Comparison of ENCODE assay signal across 10 cellular contexts in the genomic region with DNA sequence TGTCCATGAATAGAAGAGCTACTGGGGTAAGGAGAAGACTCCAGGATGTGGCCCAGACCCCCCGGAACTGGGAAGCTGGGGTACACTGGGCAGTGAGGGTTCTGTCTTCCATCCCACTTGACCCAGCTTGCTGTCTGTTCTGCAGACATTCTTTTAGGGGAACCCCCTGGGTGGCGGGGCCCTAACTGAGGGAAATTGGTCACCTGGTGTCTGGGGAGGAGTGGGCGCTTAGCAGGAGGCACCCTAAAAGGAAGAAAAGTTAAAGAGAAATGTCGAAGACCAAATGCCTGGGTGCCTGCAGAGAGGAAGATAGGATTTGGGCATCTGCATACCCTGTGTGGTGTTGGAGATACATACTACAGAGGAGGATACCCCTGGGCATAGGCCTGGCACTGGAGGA. TPM values are rescaled to one million over a fixed set of nuclear protein-coding genes. Genes with fewer than 3 reads are reported as not detected.
DNase-seq lines count a peak whose midpoint lies in the region; ATAC-seq and TF ChIP-seq lines count a peak whose summit lies in the region.
"Had no signal": no experiment of that assay in that cellular context is flagged by ENCODE, and none has a peak within 500 bp of the region (broad histone marks: within the 10 kb centered on the region; RNA-seq: fewer than 3 reads in every experiment).

No MANE protein-coding gene starts in this region.

- H3K4me1 ChIP-seq in mammary epithelial cell (ENCODE audit: insufficient read depth, low read length) = peaks cover 18% of the 10 kb centered on the region

- peaks cover 37% of the 10 kb centered on the region for H3K79me2 ChIP-seq in mammary epithelial cell (ENCODE audit: insufficient read depth, low read length)

- dilution Hi-C loops in mammary epithelial cell (cut with HindIII; ENCODE audit: low sequenced_read_pairs) = loop anchor here (5.0 kb wide), 1 partner anchor 102 kb away; no protein-coding TSS in a partner anchor

- no peaks in the 10 kb centered on the region for H3K9me3 ChIP-seq in mammary epithelial cell (replicated peaks; ENCODE audit: insufficient read depth, low read length)

- intact Hi-C loops in mammary epithelial cell (cut with micrococcal nuclease) = no loop called here

- CTCF ChIA-PET in mammary epithelial cell (lab: Charles Lee; ENCODE audit: low non-redundant PET) = no interaction called here

- in situ Hi-C loops in mammary epithelial cell (cut with MboI; ENCODE audit: low sequenced_read_pairs in 2 of 2) = no loop called here

- no TSS peak for BruUV-seq in mammary epithelial cell (replicated peaks; lab: Mats Ljungman, UMichigan)

- 27% methylated on average over 4 of the region's 4 CpGs for WGBS in mammary epithelial cell (ENCODE audit: low coverage, missing lambda C conversion rate)

- peaks cover 17% of the 10 kb centered on the region for H3K36me3 ChIP-seq in mammary epithelial cell (ENCODE audit: insufficient read depth, low read length)

- peaks cover 14% of the 10 kb centered on the region for H3K4me1 Mint-ChIP-seq in mesothelial cell of epicardium

- H3K4me3 ChIP-seq in HL-60 (replicated peaks; ENCODE audit: insufficient read depth, low read length) (peak overlapping the region; percentile 97), mammary epithelial cell (replicated peaks in 1 of 3; ENCODE audit: insufficient read depth in 1 of 3, low read depth in 2 of 3, low read length in 3 of 3) (peak overlapping the region; percentile 75 to 97 (median 91))

- H3K9me3 Mint-ChIP-seq in mesothelial cell of epicardium = no peaks in the 10 kb centered on the region

- peak overlapping the region; percentile 71 for H3K9ac ChIP-seq in mammary epithelial cell (ENCODE audit: insufficient read depth, low read length)

- H2AFZ ChIP-seq in mammary epithelial cell (ENCODE audit: low read depth, low read length) = peak overlapping the region; percentile 71

- no peak for DNase-seq in HL-60 (ENCODE audit: low read depth in 1 of 2, low spot score in 1 of 2)
- no peak for DNase-seq in mammary epithelial cell
- no peak for DNase-seq in mesothelial cell of epicardium (ENCODE audit: low spot score in 2 of 2, unreplicated experiment in 2 of 2)
- DNase-seq in GM20000 (ENCODE audit: low spot score) = no peak
- no peak for DNase-seq in DMS53 treated with DMSO at 0.1 percent for 48 hours (lab: John Stamatoyannopoulos, UW; ENCODE audit: unreplicated experiment)
- DNase-seq in SK-N-DZ (ENCODE audit: low spot score) = no peak
- DNase-seq: activated effector memory CD4-positive, alpha-beta T cell treated with Interleukin-2 at 50 U/mL for 16 hours; GDM1 had no signal

- peaks cover 2% of the 10 kb centered on the region for H3K27me3 Mint-ChIP-seq in mesothelial cell of epicardium (ENCODE audit: low read depth)

- no peaks in the 10 kb centered on the region for H3K27me3 ChIP-seq in HL-60 (ENCODE audit: insufficient read depth, poor library complexity, severe bottlenecking)
- no peaks in the 10 kb centered on the region for H3K27me3 ChIP-seq in mammary epithelial cell (ENCODE audit: insufficient read depth, low read length)

- peak overlapping the region; percentile 71 for H3K27ac Mint-ChIP-seq in mesothelial cell of epicardium

- H4K20me1 ChIP-seq in mammary epithelial cell (ENCODE audit: insufficient read depth, low read length) = no peaks in the 10 kb centered on the region

- no peak for ATAC-seq in HG03469 (IDR thresholded peaks at IDR 0.05; ENCODE audit: unreplicated experiment)

- H3K36me3 Mint-ChIP-seq in mesothelial cell of epicardium = peaks cover 19% of the 10 kb centered on the region

- TF ChIP-seq CTCF in 22Rv1 (IDR thresholded peaks at IDR 0.05) = no peak
- TF ChIP-seq CTCF in HL-60 (IDR thresholded peaks at IDR 0.05; ENCODE audit: insufficient read depth, low read length) = no peak
- no peak for TF ChIP-seq CTCF in mammary epithelial cell (conservative IDR thresholded peaks at IDR 0.05 in 1 of 2, IDR thresholded peaks at IDR 0.05 in 1 of 2; ENCODE audit: extremely low read depth in 1 of 2, insufficient read depth in 1 of 2, low read depth in 1 of 2, low read length in 2 of 2)
- TF ChIP-seq CTCF in mesothelial cell of epicardium (IDR thresholded peaks at IDR 0.05; ENCODE audit: unreplicated experiment) = no peak
- TF ChIP-seq CTCF in GM20000 (IDR thresholded peaks at IDR 0.05; ENCODE audit: extremely low read depth, missing control alignments) = no peak

- H3K27ac ChIP-seq in 22Rv1 (peak overlapping the region; percentile 87), HL-60 (replicated peaks) (no peak overlapping the region), mammary epithelial cell (ENCODE audit: insufficient read depth, low read depth, low read length) (peak overlapping the region; percentile 66)

- peak overlapping the region; percentile 83 for H3K4me2 ChIP-seq in mammary epithelial cell (ENCODE audit: insufficient read depth, low read depth, low read length)

- peak overlapping the region; percentile 80 for H3K4me3 Mint-ChIP-seq in mesothelial cell of epicardium

RNA-seq across cellular contexts. Expression of gene AP1S1, which starts 1.0 kb away (rescaled TPM):
- total RNA-seq in mammary epithelial cell (100 to 1,000 TPM; 102 to 107 TPM), mesothelial cell of epicardium (57.4 to 63.4 TPM (median 61.5 TPM) in 3 replicates)
- 232 TPM for polyA plus RNA-seq in mammary epithelial cell
- polyA minus RNA-seq in mammary epithelial cell = 172 TPM
- 210 and 218 TPM in 2 replicates for polyA plus RNA-seq in SK-N-DZ (2014; cell fraction: cytosol; rRNA removed)
- 108 and 136 TPM in 2 replicates for polyA plus RNA-seq in SK-N-DZ (2014; cell fraction: nucleus; rRNA removed)

RNA-seq across cellular contexts. Expression of gene VGF, which starts 10.1 kb away (rescaled TPM):
- total RNA-seq in mammary epithelial cell = under 1 TPM in 1 of 2 donors, not detected in 1; 0.54 TPM
- polyA plus RNA-seq in mammary epithelial cell = 0.08 TPM
- not detected for polyA minus RNA-seq in mammary epithelial cell
- 0.35 to 0.38 TPM (median 0.36 TPM) in 3 replicates for total RNA-seq in mesothelial cell of epicardium
- 4.9 and 8.2 TPM in 2 replicates for polyA plus RNA-seq in SK-N-DZ (2014; cell fraction: cytosol; rRNA removed)
- 3.6 and 3.9 TPM in 2 replicates for polyA plus RNA-seq in SK-N-DZ (2014; cell fraction: nucleus; rRNA removed)

RNA-seq across cellular contexts. Expression of gene NAT16, which starts 24.8 kb away (rescaled TPM):
- total RNA-seq in mammary epithelial cell = not detected
- not detected for polyA plus RNA-seq in mammary epithelial cell
- not detected for polyA minus RNA-seq in mammary epithelial cell
- total RNA-seq in mesothelial cell of epicardium = not detected in 3 replicates
- not detected in 2 replicates for polyA plus RNA-seq in SK-N-DZ (2014; cell fraction: cytosol; rRNA removed)
- 0.24 TPM in 1 of 2 replicates, not detected in the other for polyA plus RNA-seq in SK-N-DZ (2014; cell fraction: nucleus; rRNA removed)

RNA-seq across cellular contexts. Expression of gene SERPINE1, which starts 28.4 kb away (rescaled TPM):
- total RNA-seq in mammary epithelial cell (100 to 1,000 TPM; 429 to 467 TPM), mesothelial cell of epicardium (11.4 to 15.1 TPM (median 14.2 TPM) in 3 replicates)
- 741 TPM for polyA plus RNA-seq in mammary epithelial cell
- polyA minus RNA-seq in mammary epithelial cell = 543 TPM
- not detected in 2 replicates for polyA plus RNA-seq in SK-N-DZ (2014; cell fraction: cytosol; rRNA removed)
- not detected in 2 replicates for polyA plus RNA-seq in SK-N-DZ (2014; cell fraction: nucleus; rRNA removed)

RNA-seq across cellular contexts. Expression of gene MOGAT3, which starts 45.5 kb away (rescaled TPM):
- total RNA-seq in mammary epithelial cell (not detected), mesothelial cell of epicardium (not detected in 3 replicates)
- not detected for polyA plus RNA-seq in mammary epithelial cell
- not detected for polyA minus RNA-seq in mammary epithelial cell
- polyA plus RNA-seq in SK-N-DZ (2014; cell fraction: cytosol; rRNA removed) = not detected in 2 replicates
- not detected in 2 replicates for polyA plus RNA-seq in SK-N-DZ (2014; cell fraction: nucleus; rRNA removed)
